In the genomic region with DNA sequence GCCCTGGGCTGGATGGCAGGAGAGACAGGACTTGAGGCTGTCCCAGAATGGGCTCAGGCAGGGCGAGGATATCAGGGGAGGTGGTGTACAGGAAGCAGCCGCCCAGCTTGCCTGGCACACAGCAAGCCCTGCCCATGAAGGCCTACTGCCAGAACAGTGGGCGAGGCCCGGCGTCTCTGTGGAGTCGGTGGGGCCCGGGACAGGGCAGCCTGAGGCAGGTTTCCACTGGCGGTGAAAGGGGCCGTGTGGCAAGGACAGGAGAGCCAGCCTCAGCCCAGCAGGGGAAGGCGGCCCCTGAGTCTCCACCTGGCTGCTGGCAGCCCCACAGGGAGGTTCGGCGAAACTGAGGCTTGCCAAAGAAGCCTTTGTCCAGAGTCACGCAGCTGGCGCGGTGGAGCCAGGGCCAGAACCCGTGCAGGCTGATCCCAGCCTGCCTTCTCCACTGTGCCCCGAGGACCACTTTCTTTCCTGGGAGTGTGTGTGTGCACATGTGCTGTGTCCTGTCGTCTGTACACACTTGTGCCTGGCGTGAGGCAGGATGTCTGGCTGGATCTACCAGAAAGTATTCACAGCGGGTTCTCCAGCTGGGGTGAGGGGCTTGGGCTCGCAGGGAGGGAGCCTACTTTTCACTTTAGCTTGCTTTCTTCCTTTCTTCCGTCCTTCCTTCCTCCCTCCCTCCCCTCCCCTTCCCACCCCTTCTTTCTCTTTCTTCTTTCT, we compare ENCODE assay signal across 8 cellular contexts. TPM values are rescaled to one million over a fixed set of nuclear protein-coding genes. Genes with fewer than 3 reads are reported as not detected.
A peak's percentile ranks its signal among the peaks of the same experiment; 100 is the strongest.
DNase-seq lines count a peak whose midpoint lies in the region; ATAC-seq and TF ChIP-seq lines count a peak whose summit lies in the region.

No MANE protein-coding gene starts in this region.

- peak; percentile 3 to 69 for TF ChIP-seq POLR2A in Peyer's patch (IDR thresholded peaks at IDR 0.05)

- H2AFZ ChIP-seq in parathyroid adenoma: peak overlapping the region; percentile 82

- no peaks in the 10 kb centered on the region for H3K79me2 ChIP-seq in parathyroid adenoma

- H3K36me3 ChIP-seq in Peyer's patch (no peaks in the 10 kb centered on the region), parathyroid adenoma (ENCODE audit: control insufficient read depth, insufficient read depth, low read length) (no peaks in the 10 kb centered on the region)

- H3K4me3 ChIP-seq in Peyer's patch (peak overlapping the region; percentile 53 to 97 (median 92)), parathyroid adenoma (ENCODE audit: low read depth, low read length) (peak overlapping the region; percentile 78)

- H3K9ac ChIP-seq in parathyroid adenoma: no peak overlapping the region

- peak overlapping the region; percentile 89 for H3K4me2 ChIP-seq in parathyroid adenoma (ENCODE audit: low read length)

- H3K27ac ChIP-seq in Peyer's patch: peak overlapping the region; percentile 77 to 92 (median 84)
- H3K27ac ChIP-seq in foreskin keratinocyte: peak overlapping the region; percentile 67
- peak overlapping the region; percentile 67 for H3K27ac ChIP-seq in parathyroid adenoma

- H3K9me3 ChIP-seq in Peyer's patch (no peaks in the 10 kb centered on the region), parathyroid adenoma (ENCODE audit: control insufficient read depth, low read length) (no peaks in the 10 kb centered on the region)

- peak; percentile 73 for ATAC-seq in foreskin keratinocyte

- H3K27me3 ChIP-seq in Peyer's patch: no peaks in the 10 kb centered on the region
- no peaks in the 10 kb centered on the region for H3K27me3 ChIP-seq in foreskin keratinocyte
- H3K27me3 ChIP-seq in parathyroid adenoma (ENCODE audit: control insufficient read depth, insufficient read depth, low read length): no peaks in the 10 kb centered on the region

- H3K4me1 ChIP-seq in Peyer's patch (peaks cover 0 to 28% (median 11%) of the 10 kb centered on the region in 4 donors), foreskin keratinocyte (peaks cover 17% of the 10 kb centered on the region), parathyroid adenoma (peaks cover 3% of the 10 kb centered on the region)

- TF ChIP-seq CTCF in Peyer's patch (IDR thresholded peaks at IDR 0.05) (no peak), foreskin keratinocyte (conservative IDR thresholded peaks at IDR 0.05) (no peak), parathyroid adenoma (IDR thresholded peaks at IDR 0.05) (no peak)

- DNase-seq in NCI-H1417 (lab: John Stamatoyannopoulos, UW): peak in 2 of 3 experiments; percentile 50 to 55
- DNase-seq in NCI-H1417 treated with DMSO at 0.1 percent for 48 hours (lab: John Stamatoyannopoulos, UW): no peak
- DNase-seq in Peyer's patch: peak; percentile 65 to 89 (median 89)
- peak; percentile 57 for DNase-seq in activated gamma-delta T cell treated with Interleukin-2 at 50 U/mL for 16 hours
- DNase-seq in foreskin keratinocyte: peak; percentile 21 to 49
- peak; percentile 85 for DNase-seq in ureter (ENCODE audit: low spot score)
- no peak for DNase-seq in SIG-M5 (lab: John Stamatoyannopoulos, UW)

RNA-seq across cellular contexts. Expression of gene TSPO, which starts 1.2 kb away (rescaled TPM):
- total RNA-seq in Peyer's patch (100 to 1,000 TPM; 220 to 304 (median 270) TPM), foreskin keratinocyte (364 and 470 TPM in 2 replicates), ureter (130 TPM)
- polyA plus RNA-seq in foreskin keratinocyte: 560 and 763 TPM in 2 replicates

RNA-seq across cellular contexts. Expression of gene MCAT, which starts 9.3 kb away (rescaled TPM):
- total RNA-seq in Peyer's patch (10 to 100 TPM in 3 of 4 donors, 1 to 10 TPM in 1; 9.1 to 28.5 (median 15.1) TPM), foreskin keratinocyte (15.9 and 16.7 TPM in 2 replicates), ureter (19.5 TPM)
- polyA plus RNA-seq in foreskin keratinocyte: 19.3 and 24.5 TPM in 2 replicates

RNA-seq across cellular contexts. Expression of gene TTLL12, which starts 34.4 kb away (rescaled TPM):
- 10 to 100 TPM; 34.7 to 77.8 (median 58.2) TPM for total RNA-seq in Peyer's patch
- 70.2 and 72.5 TPM in 2 replicates for total RNA-seq in foreskin keratinocyte
- polyA plus RNA-seq in foreskin keratinocyte: 50.0 and 54.6 TPM in 2 replicates
- total RNA-seq in ureter: 41.0 TPM

RNA-seq across cellular contexts. Expression of gene BIK, which starts 42.0 kb away (rescaled TPM):
- total RNA-seq in Peyer's patch: 10 to 100 TPM in 2 of 4 donors, 1 to 10 TPM in 1, not detected in 1; 7.4 to 16.5 (median 15.6) TPM
- 7.4 and 11.8 TPM in 2 replicates for total RNA-seq in foreskin keratinocyte
- polyA plus RNA-seq in foreskin keratinocyte: 7.1 and 12.8 TPM in 2 replicates
- 2.5 TPM for total RNA-seq in ureter

Comparison
In these comparisons a context has a peak if more than half of its experiments do, and no peak if none do; other contexts are left out.
1. DNase-seq: peak in NCI-H1417 (2 of 3), Peyer's patch (3 of 3), activated gamma-delta T cell treated with Interleukin-2 at 50 U/mL for 16 hours (single experiment), foreskin keratinocyte (2 of 2) and ureter (single experiment); none in NCI-H1417 treated with DMSO at 0.1 percent for 48 hours (single experiment) and SIG-M5 (single experiment).
2. Peak in every context shown above with its lines, with median percentiles within 50 percentile points of each other: H3K27ac ChIP-seq.